8 cellular contexts compared by ENCODE assay signal in genomic region chr6:127120109-127120786, GRCh38. TPM values are rescaled to one million over a fixed set of nuclear protein-coding genes. Genes with fewer than 3 reads are reported as not detected.
DNase-seq lines count a peak whose midpoint lies in the region; ATAC-seq and TF ChIP-seq lines count a peak whose summit lies in the region.

No MANE protein-coding gene starts in this region.

- H3K27ac ChIP-seq in dorsolateral prefrontal cortex: peak overlapping the region in 7 of 59 donors; percentile 0 to 19 (median 8)

- no peaks in the 10 kb centered on the region for H3K36me3 Mint-ChIP-seq in activated CD4-positive, alpha-beta T cell treated with anti-CD3 and anti-CD28 coated beads, Interleukin-2, amount 10 ng/mL, durations not matched to agents 24 days and 14 days (ENCODE audit: low read depth)

- peak overlapping the region; percentile 71 for H2AFZ ChIP-seq in neuron (ENCODE audit: low read depth, low read length)

- H3K4me3 ChIP-seq in dorsolateral prefrontal cortex (peak overlapping the region; percentile 45 to 79 (median 62)), neuron (ENCODE audit: low read length) (peak overlapping the region; percentile 52)

- DNase-seq in activated CD4-positive, alpha-beta T cell treated with anti-CD3 and anti-CD28 coated beads, Interleukin-2, amount 10 ng/mL, durations not matched to agents 24 days and 14 days: peak; percentile 57
- no peak for DNase-seq in activated CD4-positive, alpha-beta T cell treated with anti-CD3 and anti-CD28 coated beads, Interleukin-2, amount 50 U/mL, for 1 hour
- DNase-seq in dorsolateral prefrontal cortex (peak in 1 of 10 donors; percentile 14), HuH-7 (ENCODE audit: low spot score) (no peak), cortex of kidney (lab: John Stamatoyannopoulos, UW) (no peak)
- no peak for DNase-seq in activated effector memory CD4-positive, alpha-beta T cell treated with Interleukin-2 at 50 U/mL for 16 hours

- ATAC-seq in HG03354 (IDR thresholded peaks at IDR 0.05; ENCODE audit: poor library complexity, severe bottlenecking, unreplicated experiment): peak; percentile 8

- no peaks in the 10 kb centered on the region for H3K9me3 ChIP-seq in neuron (ENCODE audit: low read length)

- H3K27me3 ChIP-seq in dorsolateral prefrontal cortex (peaks cover 0 to 61% (median 25%) of the 10 kb centered on the region in 45 donors), neuron (ENCODE audit: insufficient read depth, low read length) (peaks cover 50% of the 10 kb centered on the region)

- peaks cover 73% of the 10 kb centered on the region for H3K27me3 Mint-ChIP-seq in activated CD4-positive, alpha-beta T cell treated with anti-CD3 and anti-CD28 coated beads, Interleukin-2, amount 10 ng/mL, durations not matched to agents 24 days and 14 days

- H3K9me3 Mint-ChIP-seq in activated CD4-positive, alpha-beta T cell treated with anti-CD3 and anti-CD28 coated beads, Interleukin-2, amount 10 ng/mL, durations not matched to agents 24 days and 14 days: no peaks in the 10 kb centered on the region

- H3K4me1 ChIP-seq in neuron (ENCODE audit: insufficient read depth, low read length): peaks cover 21% of the 10 kb centered on the region

- intact Hi-C loops in activated CD4-positive, alpha-beta T cell treated with anti-CD3 and anti-CD28 coated beads, Interleukin-2, amount 10 ng/mL, durations not matched to agents 24 days and 14 days (cut with micrococcal nuclease): loop anchor here (2.0 to 10.0 kb wide), 2 partner anchors 759 to 1805 kb away; no protein-coding TSS in a partner anchor
- intact Hi-C loops in dorsolateral prefrontal cortex (cut with DNase I): loop anchor here (5.0 kb wide), 2 partner anchors 318 to 1123 kb away; no protein-coding TSS in a partner anchor

- peak overlapping the region; percentile 82 for H3K4me3 Mint-ChIP-seq in activated CD4-positive, alpha-beta T cell treated with anti-CD3 and anti-CD28 coated beads, Interleukin-2, amount 10 ng/mL, durations not matched to agents 24 days and 14 days

- peaks cover 18% of the 10 kb centered on the region for H3K4me1 Mint-ChIP-seq in activated CD4-positive, alpha-beta T cell treated with anti-CD3 and anti-CD28 coated beads, Interleukin-2, amount 10 ng/mL, durations not matched to agents 24 days and 14 days

- H3K36me3 ChIP-seq in neuron (ENCODE audit: insufficient read depth, low read length): no peaks in the 10 kb centered on the region

- H3K27ac Mint-ChIP-seq in activated CD4-positive, alpha-beta T cell treated with anti-CD3 and anti-CD28 coated beads, Interleukin-2, amount 10 ng/mL, durations not matched to agents 24 days and 14 days: no peak overlapping the region

- TF ChIP-seq CTCF in dorsolateral prefrontal cortex (IDR thresholded peaks at IDR 0.05 in 54 of 56, conservative IDR thresholded peaks at IDR 0.05 in 2 of 56; ENCODE audit: low read depth in 1 of 56, partially characterized antibody in 56 of 56): no peak

RNA-seq across cellular contexts. Expression of gene RSPO3, which starts 1.8 kb away (rescaled TPM):
- total RNA-seq in activated CD4-positive, alpha-beta T cell treated with anti-CD3 and anti-CD28 coated beads, Interleukin-2, amount 10 ng/mL, durations not matched to agents 24 days and 14 days: not detected in 2 replicates
- 10 to 100 TPM in 3 of 120 experiments, 1 to 10 TPM in 115, under 1 TPM in 2; 0.68 to 12.7 (median 4.4) TPM for total RNA-seq in dorsolateral prefrontal cortex
